ENCODE assay signal across 10 cellular contexts in genomic region chr4:100848865-100849264, GRCh38.
A peak's percentile ranks its signal among the peaks of the same experiment; 100 is the strongest.
DNase-seq lines count a peak whose midpoint lies in the region; ATAC-seq, FAIRE-seq and TF ChIP-seq lines count a peak whose summit lies in the region.
"Had no signal": no experiment of that assay in that cellular context is flagged by ENCODE, and none has a peak within 500 bp of the region (broad histone marks: within the 10 kb centered on the region; RNA-seq: fewer than 3 reads in every experiment).

No MANE protein-coding gene starts in this region.

- in situ Hi-C loops in GM12878 (cut with MboI) = no loop called here

- no peaks in the 10 kb centered on the region for H3K4me1 ChIP-seq in CD4-positive, alpha-beta memory T cell (ENCODE audit: insufficient read depth, low read length)
- H3K4me1 ChIP-seq in GM12878 (ENCODE audit: control insufficient read depth, insufficient read depth, low read length) = no peaks in the 10 kb centered on the region
- H3K4me1 ChIP-seq: HAP-1 had no signal

- peaks cover 0 to 2% (median 0%) of the 10 kb centered on the region in 8 donors for H3K9me3 Mint-ChIP-seq in CD4-positive, alpha-beta memory T cell

- H3K27me3 ChIP-seq in CD4-positive, alpha-beta memory T cell (ENCODE audit: insufficient read depth, low read length) = no peaks in the 10 kb centered on the region
- no peaks in the 10 kb centered on the region for H3K27me3 ChIP-seq in GM12878 (replicated peaks in 1 of 2; ENCODE audit: control insufficient read depth in 2 of 2, insufficient read depth in 2 of 2, low read length in 1 of 2)

- no peak overlapping the region for H3K27ac Mint-ChIP-seq in CD4-positive, alpha-beta memory T cell
- H3K27ac Mint-ChIP-seq: activated naive CD8-positive, alpha-beta T cell had no signal

- 74% methylated on average over 2 of the region's 2 CpGs for WGBS in GM12878 (ENCODE audit: insufficient coverage, insufficient replicate concordance, low lambda C conversion rate, missing lambda C conversion rate)

- CTCF ChIA-PET in CD4-positive, alpha-beta memory T cell (lab: Charles Lee; ENCODE audit: partially characterized antibody) = interaction anchor here (0.5 to 2.5 kb wide), 12 partner anchors 8 to 1582 kb away, joined by 3 to 10 read pairs (median 4); no protein-coding TSS in a partner anchor
- CTCF ChIA-PET in GM12878 (lab: Yijun Ruan, JAX) = interaction anchor here (0.7 to 2.4 kb wide), 12 partner anchors 12 to 883 kb away, joined by 3 to 13 read pairs (median 4); no protein-coding TSS in a partner anchor

- peak; percentile 33 to 45 (median 34); a peak in 4 of 6 replicates for TF ChIP-seq CTCF in GM12878 (IDR thresholded peaks at IDR 0.05 in 2 of 3, conservative IDR thresholded peaks at IDR 0.05 in 1 of 3; ENCODE audit: control insufficient read depth in 2 of 3, extremely low read depth in 1 of 3, insufficient read depth in 1 of 3, low read depth in 3 of 3, low read length in 3 of 3)

- TF ChIP-seq POLR2A in GM12878 (IDR thresholded peaks at IDR 0.05; ENCODE audit: low read depth, low read length) = no peak

- intact Hi-C loops in CD4-positive, alpha-beta memory T cell (cut with micrococcal nuclease) = loop anchor here (1.0 to 10.0 kb wide), 3 partner anchors 176 to 498 kb away; partner anchors contain the start of gene PPP3CA
- intact Hi-C loops in GM12878 (cut with micrococcal nuclease; ENCODE audit: unreplicated experiment) = no loop called here

- H3K4me3 ChIP-seq in CD4-positive, alpha-beta memory T cell (ENCODE audit: low read length in 2 of 2) = no peak overlapping the region
- H3K4me3 ChIP-seq in GM12878 = no peak overlapping the region
- H3K4me3 ChIP-seq: HAP-1 had no signal

- RAD21 ChIA-PET in GM12878 (lab: Charles Lee; ENCODE audit: unreplicated experiment) = interaction anchor here (0.6 to 1.6 kb wide), 3 partner anchors 22 to 489 kb away, joined by 3 to 7 read pairs (median 3); no protein-coding TSS in a partner anchor

- SMC1A ChIA-PET in GM12878 (lab: Charles Lee; ENCODE audit: uncharacterized antibody, unreplicated experiment) = interaction anchor here (0.6 to 1.9 kb wide), 9 partner anchors 11 to 453 kb away, joined by 3 to 7 read pairs (median 4); no protein-coding TSS in a partner anchor

- peak in 4 of 5 donors; percentile 2 to 5 (median 4) for DNase-seq in CD4-positive, alpha-beta memory T cell
- no peak for DNase-seq in GM19239 (ENCODE audit: insufficient read length, low spot score)
- DNase-seq in GM12878 (ENCODE audit: low read depth, low spot score) = no peak
- DNase-seq in AG20443 (ENCODE audit: low spot score) = no peak
- DNase-seq in NCI-H1105 (lab: John Stamatoyannopoulos, UW) = no peak
- DNase-seq in NCI-H748 treated with DMSO at 0.1 percent for 48 hours (lab: John Stamatoyannopoulos, UW) = no peak
- DNase-seq in cortex of kidney (lab: John Stamatoyannopoulos, UW) = no peak

- no peak overlapping the region for H2AFZ ChIP-seq in GM12878 (ENCODE audit: control insufficient read depth, low read depth, low read length)

- peak; percentile 62 for ATAC-seq in HG03280 (IDR thresholded peaks at IDR 0.05; ENCODE audit: unreplicated experiment)
- peak; percentile 91 for ATAC-seq in GM12878

- H3K9me3 ChIP-seq in CD4-positive, alpha-beta memory T cell (ENCODE audit: control insufficient read depth in 1 of 2, low read length in 2 of 2) = no peaks in the 10 kb centered on the region
- no peaks in the 10 kb centered on the region for H3K9me3 ChIP-seq in GM12878 (replicated peaks; ENCODE audit: control insufficient read depth, insufficient read depth, low read length)
- H3K9me3 ChIP-seq: HAP-1 had no signal

- peak; percentile 4 for FAIRE-seq in GM19239 (lab: Jason Lieb, UNC)
- peak; percentile 35 for FAIRE-seq in GM12878 (lab: Jason Lieb, UNC)

- no peak overlapping the region for H3K4me2 ChIP-seq in GM12878 (ENCODE audit: control insufficient read depth, insufficient read depth)

- no peak for TF ChIP-seq EP300 in GM12878 (IDR thresholded peaks at IDR 0.05; ENCODE audit: borderline replicate concordance in 1 of 2, control insufficient read depth in 1 of 2, low read depth in 2 of 2, low read length in 2 of 2)

- no peaks in the 10 kb centered on the region for H3K36me3 Mint-ChIP-seq in CD4-positive, alpha-beta memory T cell
- H3K36me3 Mint-ChIP-seq: activated naive CD8-positive, alpha-beta T cell had no signal

- H3K79me2 ChIP-seq in GM12878 (ENCODE audit: control insufficient read depth, insufficient read depth, low read length) = no peaks in the 10 kb centered on the region

- no TSS peak for BruUV-seq in GM12878 (replicated peaks; lab: Mats Ljungman, UMichigan)

- peaks cover 0 to 2% (median 0%) of the 10 kb centered on the region in 4 donors for H3K4me1 Mint-ChIP-seq in CD4-positive, alpha-beta memory T cell

- POLR2A ChIA-PET in CD4-positive, alpha-beta memory T cell (lab: Charles Lee; ENCODE audit: partially characterized antibody) = interaction anchor here (1.0 kb wide), 1 partner anchor 11 kb away, joined by 3 read pairs; no protein-coding TSS in a partner anchor
- POLR2A ChIA-PET in GM12878 (lab: Charles Lee) = no interaction called here

- H3K9ac ChIP-seq in GM12878 (ENCODE audit: control insufficient read depth, insufficient read depth, low read length) = no peak overlapping the region

- H3K27me3 Mint-ChIP-seq in CD4-positive, alpha-beta memory T cell = no peaks in the 10 kb centered on the region
- H3K27me3 Mint-ChIP-seq: activated naive CD8-positive, alpha-beta T cell had no signal

- peak; percentile 50 for TF ChIP-seq RAD21 in GM12878 (IDR thresholded peaks at IDR 0.05; ENCODE audit: insufficient read depth, low read depth, low read length)

- H3K27ac ChIP-seq in CD4-positive, alpha-beta memory T cell (ENCODE audit: low read depth, low read length) = no peak overlapping the region
- H3K27ac ChIP-seq in GM12878 (ENCODE audit: control insufficient read depth, insufficient read depth) = no peak overlapping the region

- H3K36me3 ChIP-seq in CD4-positive, alpha-beta memory T cell (ENCODE audit: insufficient read depth, low read length) = no peaks in the 10 kb centered on the region
- H3K36me3 ChIP-seq in GM12878 (ENCODE audit: control insufficient read depth in 2 of 2, insufficient read depth in 2 of 2, low read length in 1 of 2) = no peaks in the 10 kb centered on the region
- H3K36me3 ChIP-seq: HAP-1 had no signal

- H4K20me1 ChIP-seq in GM12878 (ENCODE audit: control insufficient read depth, insufficient read depth) = no peaks in the 10 kb centered on the region

- no peak overlapping the region for H3K4me3 Mint-ChIP-seq in CD4-positive, alpha-beta memory T cell
- H3K4me3 Mint-ChIP-seq: activated naive CD8-positive, alpha-beta T cell had no signal

TF ChIP-seq in GM12878, 131 proteins besides CTCF, POLR2A, EP300 and RAD21:
- TF ChIP-seq MYB (IDR thresholded peaks at IDR 0.05; ENCODE audit: borderline replicate concordance, low read depth, low read length) (no peak), NR2F1 (conservative IDR thresholded peaks at IDR 0.05) (no peak), KDM1A (IDR thresholded peaks at IDR 0.05; ENCODE audit: borderline replicate concordance) (no peak), RUNX3 (IDR thresholded peaks at IDR 0.05; ENCODE audit: low read length) (peak; percentile 53; the same call in 1 of the 2 replicates), BACH1 (IDR thresholded peaks at IDR 0.05; ENCODE audit: borderline replicate concordance) (no peak), PKNOX1 (IDR thresholded peaks at IDR 0.05) (peak; percentile 58; the same call in 1 of the 2 replicates), MXI1 (IDR thresholded peaks at IDR 0.05; ENCODE audit: low read depth, low read length) (no peak), ZBTB40 (IDR thresholded peaks at IDR 0.05; ENCODE audit: borderline replicate concordance) (no peak), SMC3 (IDR thresholded peaks at IDR 0.05; ENCODE audit: borderline replicate concordance, low read length) (peak; percentile 28; the same call in 1 of the 2 replicates)

Comparison
In these comparisons a context has a peak if more than half of its experiments do, and no peak if none do; other contexts are left out.
1. DNase-seq: peak in CD4-positive, alpha-beta memory T cell (4 of 5); none in GM19239 (single experiment), GM12878 (single experiment), AG20443 (single experiment), NCI-H1105 (single experiment), NCI-H748 treated with DMSO at 0.1 percent for 48 hours (single experiment) and cortex of kidney (single experiment).